ENCODE assay signal across 18 cellular contexts in the genomic region with DNA sequence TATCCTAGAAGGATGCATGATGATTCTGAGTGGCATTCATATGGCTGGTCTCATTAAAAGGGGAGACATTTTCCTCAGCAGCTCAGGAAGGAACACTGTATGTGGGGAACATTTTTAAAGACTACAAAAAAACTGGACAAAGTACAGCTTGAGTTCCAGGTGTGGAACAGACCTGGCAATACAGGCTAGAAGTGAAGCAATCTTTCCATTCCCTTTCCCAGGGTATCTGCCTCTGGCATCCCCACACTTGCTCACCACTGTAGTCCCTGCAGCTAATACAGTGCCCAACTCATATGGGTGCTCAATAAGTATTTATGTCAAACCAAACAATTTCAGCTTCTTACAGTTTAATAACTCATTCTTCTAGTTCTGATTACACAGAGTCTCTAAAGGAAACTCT. TPM values are rescaled to one million over a fixed set of nuclear protein-coding genes. Genes with fewer than 3 reads are reported as not detected.
DNase-seq lines count a peak whose midpoint lies in the region; ATAC-seq, FAIRE-seq and TF ChIP-seq lines count a peak whose summit lies in the region.
"Had no signal": no experiment of that assay in that cellular context is flagged by ENCODE, and none has a peak within 500 bp of the region (broad histone marks: within the 10 kb centered on the region; RNA-seq: fewer than 3 reads in every experiment).

No MANE protein-coding gene starts in this region.

- no peak for FAIRE-seq in HepG2 (lab: Jason Lieb, UNC)
- FAIRE-seq: A549, GM19239, H1 had no signal

- H3K9me3 Mint-ChIP-seq in activated CD4-positive, alpha-beta T cell treated with anti-CD3 and anti-CD28 coated beads, Interleukin-2, amount 10 ng/mL, durations not matched to agents 24 days and 14 days: no peaks in the 10 kb centered on the region
- H3K9me3 Mint-ChIP-seq: CD4-positive, alpha-beta T cell; H9 had no signal

- TF ChIP-seq CTCF in KMS-11 (conservative IDR thresholded peaks at IDR 0.05; ENCODE audit: low read depth, low read length) (no peak), VCaP (conservative IDR thresholded peaks at IDR 0.05) (no peak), HepG2 (CRISPR knock-in tag; IDR thresholded peaks at IDR 0.05) (no peak)

- TF ChIP-seq RAD21 in HepG2 (CRISPR knock-in tag; IDR thresholded peaks at IDR 0.05): no peak

- H3K27ac Mint-ChIP-seq in activated CD4-positive, alpha-beta T cell treated with anti-CD3 and anti-CD28 coated beads, Interleukin-2, amount 10 ng/mL, durations not matched to agents 24 days and 14 days: no peak overlapping the region
- H3K27ac Mint-ChIP-seq: CD4-positive, alpha-beta T cell; H9 had no signal

- CTCF ChIA-PET in HepG2 (lab: Yijun Ruan, JAX; ENCODE audit: low intra/inter-chr PET ratio, low total read pairs): no interaction called here

- in situ Hi-C loops in HepG2 (cut with HindIII; ENCODE audit: extremely low pct_ligation_motif_present, low pct_unique_long_range_greater_than_20kb): no loop called here

- H3K36me3 ChIP-seq in KMS-11 (ENCODE audit: insufficient read depth) (peaks cover 7% of the 10 kb centered on the region; the same call in 1 of the 2 replicates), HepG2 (replicated peaks in 1 of 2; ENCODE audit: control insufficient read depth in 1 of 2, insufficient read depth in 2 of 2, low read length in 2 of 2) (peaks cover 15 to 65% of the 10 kb centered on the region in 2 experiments)

- H3K36me3 Mint-ChIP-seq in activated CD4-positive, alpha-beta T cell treated with anti-CD3 and anti-CD28 coated beads, Interleukin-2, amount 10 ng/mL, durations not matched to agents 24 days and 14 days (ENCODE audit: low read depth): peaks cover 64% of the 10 kb centered on the region

- peak overlapping the region; percentile 85; the same call in 1 of the 2 replicates for H3K4me2 ChIP-seq in KMS-11
- no peak overlapping the region for H3K4me2 ChIP-seq in HepG2 (ENCODE audit: low read depth, low read length)

- TF ChIP-seq POLR2A in HepG2 (IDR thresholded peaks at IDR 0.05; ENCODE audit: insufficient read depth in 1 of 2, low read depth in 2 of 2, low read length in 2 of 2): no peak

- no TSS peak for BruUV-seq in HepG2 (replicated peaks; lab: Mats Ljungman, UMichigan)

- H3K27me3 Mint-ChIP-seq in activated CD4-positive, alpha-beta T cell treated with anti-CD3 and anti-CD28 coated beads, Interleukin-2, amount 10 ng/mL, durations not matched to agents 24 days and 14 days: no peaks in the 10 kb centered on the region
- H3K27me3 Mint-ChIP-seq: CD4-positive, alpha-beta T cell had no signal

- H3K27me3 ChIP-seq in KMS-11 (ENCODE audit: insufficient read depth, low read depth) (no peaks in the 10 kb centered on the region), HepG2 (ENCODE audit: control insufficient read depth in 1 of 2, insufficient read depth in 2 of 2, low read length in 2 of 2) (no peaks in the 10 kb centered on the region)

- intact Hi-C loops in activated CD4-positive, alpha-beta T cell treated with anti-CD3 and anti-CD28 coated beads, Interleukin-2, amount 10 ng/mL, durations not matched to agents 24 days and 14 days (cut with micrococcal nuclease): no loop called here
- intact Hi-C loops in HepG2 (cut with micrococcal nuclease; ENCODE audit: unreplicated experiment): loop anchor here (5.0 kb wide), 1 partner anchor 33 kb away; no protein-coding TSS in a partner anchor

- POLR2A ChIA-PET in HepG2 (lab: Yijun Ruan, JAX): interaction anchor here (1.1 kb wide), 1 partner anchor 17 kb away, joined by 5 read pairs; no protein-coding TSS in a partner anchor

- H3K4me3 Mint-ChIP-seq in activated CD4-positive, alpha-beta T cell treated with anti-CD3 and anti-CD28 coated beads, Interleukin-2, amount 10 ng/mL, durations not matched to agents 24 days and 14 days: no peak overlapping the region
- H3K4me3 Mint-ChIP-seq: CD4-positive, alpha-beta T cell; H9 had no signal

- no peak overlapping the region for H3K27ac ChIP-seq in KMS-11
- H3K27ac ChIP-seq in VCaP: peak overlapping the region; percentile 59
- H3K27ac ChIP-seq in HepG2 (ENCODE audit: extremely low read length, insufficient read depth, low read length): no peak overlapping the region
- H3K27ac ChIP-seq: A549, C4-2B had no signal

- H3K9ac ChIP-seq in KMS-11: no peak overlapping the region
- no peak overlapping the region for H3K9ac ChIP-seq in HepG2 (ENCODE audit: insufficient read depth, low read depth, low read length)

- TF ChIP-seq EP300 in HepG2 (IDR thresholded peaks at IDR 0.05; ENCODE audit: low read depth in 2 of 2, low read length in 2 of 2) (no peak), HepG2 (CRISPR knock-in tag; IDR thresholded peaks at IDR 0.05; ENCODE audit: borderline replicate concordance) (no peak)

- H3K4me1 Mint-ChIP-seq in activated CD4-positive, alpha-beta T cell treated with anti-CD3 and anti-CD28 coated beads, Interleukin-2, amount 10 ng/mL, durations not matched to agents 24 days and 14 days: peaks cover 28% of the 10 kb centered on the region
- H3K4me1 Mint-ChIP-seq: H9 had no signal

- H2AFZ ChIP-seq in KMS-11 (ENCODE audit: low read depth) (no peak overlapping the region), HepG2 (ENCODE audit: low read length) (no peak overlapping the region)

- H3K4me1 ChIP-seq in KMS-11 (ENCODE audit: low read depth, poor library complexity, severe bottlenecking): peaks cover 53% of the 10 kb centered on the region
- peaks cover 44% of the 10 kb centered on the region for H3K4me1 ChIP-seq in HepG2 (ENCODE audit: insufficient read depth, low read length)

- H3K4me3 ChIP-seq in KMS-11 (IDR thresholded peaks at IDR 0.05; ENCODE audit: insufficient read depth, low read depth, low read length): no peak overlapping the region
- no peak overlapping the region for H3K4me3 ChIP-seq in HepG2 (replicated peaks in 1 of 3; ENCODE audit: insufficient read depth in 1 of 3, low read depth in 2 of 3, low read length in 3 of 3)
- H3K4me3 ChIP-seq: A549 had no signal

- peak; percentile 79 for ATAC-seq in HepG2
- ATAC-seq: A549 had no signal

- no peaks in the 10 kb centered on the region for H3K9me3 ChIP-seq in HepG2 (ENCODE audit: low read length)
- H3K9me3 ChIP-seq: A549 had no signal

- DNase-seq in activated CD4-positive, alpha-beta T cell treated with anti-CD3 and anti-CD28 coated beads, Interleukin-2, amount 10 ng/mL, durations not matched to agents 24 days and 14 days: peak; percentile 47
- DNase-seq in activated CD4-positive, alpha-beta T cell treated with anti-CD3 and anti-CD28 coated beads, Interleukin-2, amount 50 U/mL, for 48 hours: no peak
- no peak for DNase-seq in HepG2 (ENCODE audit: low spot score)
- DNase-seq in activated effector memory CD4-positive, alpha-beta T cell treated with Interleukin-2 at 50 U/mL for 16 hours: no peak
- no peak for DNase-seq in NCI-H510A (lab: John Stamatoyannopoulos, UW)
- DNase-seq in hippocampal formation (lab: John Stamatoyannopoulos, UW): no peak
- DNase-seq: AML-193; CD4-positive, alpha-beta T cell; DMS153; DMS79 treated with DMSO at 0.1 percent for 48 hours; GF-D8; H9 had no signal

- peaks cover 60% of the 10 kb centered on the region for H3K79me2 ChIP-seq in KMS-11 (ENCODE audit: insufficient read depth, low read depth)
- peaks cover 42% of the 10 kb centered on the region for H3K79me2 ChIP-seq in HepG2 (ENCODE audit: insufficient read depth, low read length)

- no peaks in the 10 kb centered on the region for H4K20me1 ChIP-seq in KMS-11 (ENCODE audit: insufficient read depth)
- peaks cover 5% of the 10 kb centered on the region; the same call in 1 of the 2 replicates for H4K20me1 ChIP-seq in HepG2 (ENCODE audit: insufficient read depth, low read length)

RNA-seq across cellular contexts. Expression of gene RNF103, which starts 8.1 kb away (rescaled TPM):
- total RNA-seq in activated CD4-positive, alpha-beta T cell treated with anti-CD3 and anti-CD28 coated beads, Interleukin-2, amount 10 ng/mL, durations not matched to agents 24 days and 14 days: 11.7 and 12.1 TPM in 2 replicates
- 12.6 and 19.8 TPM in 2 replicates for total RNA-seq in HepG2 (2016; rRNA removed; fragmentation: Illumina TruSeq; extraction: Trizol)
- total RNA-seq in HepG2 (2016; cell fraction: cytosol; rRNA removed; fragmentation: Illumina TruSeq; extraction: Trizol; ENCODE audit: low read depth): 1.5 and 1.9 TPM in 2 replicates
- 11.0 and 21.0 TPM in 2 replicates for total RNA-seq in HepG2 (2016; cell fraction: insoluble cytoplasmic fraction; rRNA removed; fragmentation: Illumina TruSeq; extraction: Trizol)
- 6.1 and 6.2 TPM in 2 replicates for total RNA-seq in HepG2 (2016; cell fraction: membrane; rRNA removed; fragmentation: Illumina TruSeq; extraction: Trizol)
- 39.4 and 41.8 TPM in 2 replicates for total RNA-seq in HepG2 (2016; cell fraction: nucleus; rRNA removed; fragmentation: Illumina TruSeq; extraction: Trizol)
- polyA plus RNA-seq in HepG2 (2011; rRNA removed): 19.6 and 21.1 TPM in 2 replicates
- 8.2 and 16.0 TPM in 2 replicates for polyA plus RNA-seq in HepG2 (2011; cell fraction: cytosol; rRNA removed)
- 22.3 and 24.0 TPM in 2 replicates for polyA plus RNA-seq in HepG2 (2011; cell fraction: nucleus; rRNA removed)
- 38.7 and 39.1 TPM in 2 replicates for polyA plus RNA-seq in HepG2 (2012)
- polyA plus RNA-seq in HepG2 (2016; cell fraction: cytosol; fragmentation: Illumina TruSeq; extraction: Trizol; ENCODE audit: low read depth): 1.5 and 1.6 TPM in 2 replicates
- 11.7 and 15.5 TPM in 2 replicates for polyA plus RNA-seq in HepG2 (2016; cell fraction: insoluble cytoplasmic fraction; fragmentation: Illumina TruSeq; extraction: Trizol; ENCODE audit: low read depth)
- polyA plus RNA-seq in HepG2 (2016; cell fraction: membrane; fragmentation: Illumina TruSeq; extraction: Trizol; ENCODE audit: low read depth): 4.1 and 4.3 TPM in 2 replicates
- 43.3 and 45.1 TPM in 2 replicates for polyA plus RNA-seq in HepG2 (2016; cell fraction: nucleus; fragmentation: Illumina TruSeq; extraction: Trizol; ENCODE audit: insufficient read depth, low read depth)
- polyA minus RNA-seq in HepG2 (2011; rRNA and poly(A)+ RNA removed; ENCODE audit: low replicate concordance): 5.0 and 18.9 TPM in 2 replicates
- 22.4 and 27.3 TPM in 2 replicates for polyA minus RNA-seq in HepG2 (2011; cell fraction: cytosol; rRNA and poly(A)+ RNA removed)
- 136 and 137 TPM in 2 replicates for polyA minus RNA-seq in HepG2 (2011; cell fraction: nucleus; rRNA and poly(A)+ RNA removed)

RNA-seq across cellular contexts. Expression of gene CHMP3, which starts 52.4 kb away (rescaled TPM):
- 28.3 and 29.0 TPM in 2 replicates for total RNA-seq in activated CD4-positive, alpha-beta T cell treated with anti-CD3 and anti-CD28 coated beads, Interleukin-2, amount 10 ng/mL, durations not matched to agents 24 days and 14 days
- total RNA-seq in HepG2 (2016; rRNA removed; fragmentation: Illumina TruSeq; extraction: Trizol): 114 and 154 TPM in 2 replicates
- total RNA-seq in HepG2 (2016; cell fraction: cytosol; rRNA removed; fragmentation: Illumina TruSeq; extraction: Trizol; ENCODE audit: low read depth): 71.2 and 80.6 TPM in 2 replicates
- total RNA-seq in HepG2 (2016; cell fraction: insoluble cytoplasmic fraction; rRNA removed; fragmentation: Illumina TruSeq; extraction: Trizol): 108 and 156 TPM in 2 replicates
- total RNA-seq in HepG2 (2016; cell fraction: membrane; rRNA removed; fragmentation: Illumina TruSeq; extraction: Trizol): 138 and 146 TPM in 2 replicates
- total RNA-seq in HepG2 (2016; cell fraction: nucleus; rRNA removed; fragmentation: Illumina TruSeq; extraction: Trizol): 48.2 and 51.8 TPM in 2 replicates
- polyA plus RNA-seq in HepG2 (2011; rRNA removed): 53.9 and 64.1 TPM in 2 replicates
- 41.7 and 60.7 TPM in 2 replicates for polyA plus RNA-seq in HepG2 (2011; cell fraction: cytosol; rRNA removed)
- 13.1 and 19.6 TPM in 2 replicates for polyA plus RNA-seq in HepG2 (2011; cell fraction: nucleus; rRNA removed)
- 82.9 and 84.9 TPM in 2 replicates for polyA plus RNA-seq in HepG2 (2012)
- 151 and 156 TPM in 2 replicates for polyA plus RNA-seq in HepG2 (2016; cell fraction: cytosol; fragmentation: Illumina TruSeq; extraction: Trizol; ENCODE audit: low read depth)
- polyA plus RNA-seq in HepG2 (2016; cell fraction: insoluble cytoplasmic fraction; fragmentation: Illumina TruSeq; extraction: Trizol; ENCODE audit: low read depth): 190 and 193 TPM in 2 replicates
- polyA plus RNA-seq in HepG2 (2016; cell fraction: membrane; fragmentation: Illumina TruSeq; extraction: Trizol; ENCODE audit: low read depth): 182 and 183 TPM in 2 replicates
- polyA plus RNA-seq in HepG2 (2016; cell fraction: nucleus; fragmentation: Illumina TruSeq; extraction: Trizol; ENCODE audit: insufficient read depth, low read depth): 65.8 and 79.0 TPM in 2 replicates
- 27.5 and 37.8 TPM in 2 replicates for polyA minus RNA-seq in HepG2 (2011; rRNA and poly(A)+ RNA removed; ENCODE audit: low replicate concordance)
- polyA minus RNA-seq in HepG2 (2011; cell fraction: cytosol; rRNA and poly(A)+ RNA removed): 26.5 and 29.3 TPM in 2 replicates
- 32.2 and 43.8 TPM in 2 replicates for polyA minus RNA-seq in HepG2 (2011; cell fraction: nucleus; rRNA and poly(A)+ RNA removed)
